Comparison of ENCODE assay signal across 8 cellular contexts in the genomic region with DNA sequence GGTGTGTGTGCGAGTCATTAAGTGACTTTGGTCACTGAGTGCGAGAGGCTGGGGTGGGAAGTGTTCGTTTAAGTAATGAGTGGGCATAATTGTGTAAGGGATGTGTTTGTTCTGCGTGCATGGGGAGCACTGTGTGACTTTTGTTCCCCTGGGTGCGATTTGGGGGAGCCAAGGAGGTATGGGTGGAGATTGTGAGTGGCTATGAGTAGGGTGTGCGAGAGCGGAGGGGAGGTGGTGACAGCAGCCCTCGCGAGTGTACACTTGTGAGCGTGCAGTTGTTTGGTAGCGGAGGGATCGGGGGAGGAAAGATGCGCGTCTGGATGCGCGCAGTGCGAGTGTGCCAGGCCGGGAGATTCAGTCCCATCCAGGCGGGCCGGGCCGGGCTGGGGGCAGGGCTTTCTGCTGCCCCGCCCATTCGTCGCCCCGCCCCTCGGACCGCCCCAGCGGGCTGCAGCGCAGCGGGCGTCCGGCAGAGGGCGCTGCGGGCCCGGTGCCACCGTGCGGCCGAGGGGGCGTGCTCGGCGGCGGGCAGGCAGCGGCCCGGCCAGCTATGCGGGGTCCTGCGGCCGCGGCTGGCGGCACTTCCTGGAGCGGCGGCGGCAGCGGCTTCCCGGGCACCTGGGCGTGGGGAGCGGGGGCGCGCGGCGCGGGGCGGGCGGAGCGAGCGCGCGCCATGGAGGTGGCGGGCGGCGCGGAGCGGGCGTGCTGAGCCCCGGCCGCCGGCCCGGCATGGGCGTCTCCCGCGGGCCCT. TPM values are rescaled to one million over a fixed set of nuclear protein-coding genes. Genes with fewer than 3 reads are reported as not detected.
DNase-seq lines count a peak whose midpoint lies in the region; ATAC-seq, FAIRE-seq and TF ChIP-seq lines count a peak whose summit lies in the region.

TSS of gene DGKZ (plus strand) at position 578 of the 751 bp plus-strand sequence. CDS start 197 bp downstream, outside the sequence.

- DNase-seq in D721Med (ENCODE audit: insufficient read length, low spot score): peak; percentile 76
- DNase-seq in GM20000 (ENCODE audit: low spot score): peak; percentile 97
- DNase-seq in HT1080 (ENCODE audit: low read depth): peak; percentile 68
- peak; percentile 62 for DNase-seq in RCC 7860 (ENCODE audit: low spot score)
- peak; percentile 91 for DNase-seq in activated T-helper 1 cell treated with anti-CD3 and anti-CD28 coated beads, Interleukin-12 subunit alpha, Interleukin-12 subunit beta, Interleukin-2, Interleukin-4 antibody, amounts not matched to agents 30 ng/mL and 10 ng/mL and 1 ng/mL, durations not matched to agents 14 hours and 24 hours and 36 hours (ENCODE audit: low spot score)
- peak; percentile 78 for DNase-seq in fibroblast of gingiva (ENCODE audit: low read depth)
- peak; percentile 85 to 100 (median 96) for DNase-seq in naive thymus-derived CD4-positive, alpha-beta T cell
- peak; percentile 89 for DNase-seq in stimulated activated naive B cell treated with anti-CD40 and anti-IgM and Interleukin-4, amounts not matched to agents 10 μg/mL and 1 μg/mL and 100 μg/mL, for 72 hours

- H3K4me1 ChIP-seq in naive thymus-derived CD4-positive, alpha-beta T cell (ENCODE audit: control insufficient read depth in 2 of 2, insufficient read depth in 2 of 2, low read length in 2 of 2): peaks cover 46 to 79% of the 10 kb centered on the region in 2 donors

- H3K4me3 ChIP-seq in naive thymus-derived CD4-positive, alpha-beta T cell (ENCODE audit: low read length): peak within 1 kb of the TSS; percentile 91

- intact Hi-C loops in activated T-helper 1 cell treated with anti-CD3 and anti-CD28 coated beads, Interleukin-12 subunit alpha, Interleukin-12 subunit beta, Interleukin-2, Interleukin-4 antibody, amounts not matched to agents 30 ng/mL and 10 ng/mL and 1 ng/mL, durations not matched to agents 14 hours and 24 hours and 36 hours (cut with micrococcal nuclease): loop anchor here (1.0 to 5.0 kb wide), 7 partner anchors 16 to 500 kb away; partner anchors contain the start of genes ARHGAP1, ATG13, CRY2 and HARBI1
- intact Hi-C loops in naive thymus-derived CD4-positive, alpha-beta T cell (cut with micrococcal nuclease): loop anchor here (1.0 to 10.0 kb wide), 19 partner anchors 16 to 1208 kb away; partner anchors contain the start of genes ARHGAP1 (in 2 of the 2), ATG13 (in 2 of the 2), HARBI1 (in 2 of the 2) and PHF21A (in 2 of the 2)

- H3K27me3 ChIP-seq in naive thymus-derived CD4-positive, alpha-beta T cell (ENCODE audit: control insufficient read depth in 2 of 2, insufficient read depth in 2 of 2, low read length in 2 of 2): no peaks in the 10 kb centered on the region

- peaks cover 0 to 14% (median 4%) of the 10 kb centered on the region in 3 experiments for H3K36me3 ChIP-seq in naive thymus-derived CD4-positive, alpha-beta T cell (ENCODE audit: control insufficient read depth in 2 of 3, insufficient read depth in 3 of 3, low read length in 3 of 3)

- peaks cover 3% of the 10 kb centered on the region for H3K27me3 Mint-ChIP-seq in activated T-helper 1 cell treated with anti-CD3 and anti-CD28 coated beads, Interleukin-12 subunit alpha, Interleukin-12 subunit beta, Interleukin-2, Interleukin-4 antibody, amounts not matched to agents 30 ng/mL and 10 ng/mL and 1 ng/mL, durations not matched to agents 14 hours and 24 hours and 36 hours (ENCODE audit: insufficient read depth)
- peaks cover 0 to 3% (median 0%) of the 10 kb centered on the region in 5 donors for H3K27me3 Mint-ChIP-seq in naive thymus-derived CD4-positive, alpha-beta T cell
- H3K27me3 Mint-ChIP-seq in stimulated activated naive B cell treated with anti-CD40 and anti-IgM and Interleukin-4, amounts not matched to agents 10 μg/mL and 1 μg/mL and 100 μg/mL, for 72 hours: peaks cover 3 to 6% of the 10 kb centered on the region in 2 donors

- peak within 1 kb of the TSS; percentile 83 for H3K27ac ChIP-seq in naive thymus-derived CD4-positive, alpha-beta T cell (ENCODE audit: low read depth, low read length)

- CTCF ChIA-PET in naive thymus-derived CD4-positive, alpha-beta T cell (lab: Charles Lee): interaction anchor here (1.4 to 16.7 kb wide), 3 partner anchors 14 to 31 kb away, joined by 6 to 302 read pairs (median 95); no protein-coding TSS in a partner anchor

- peaks cover 72% of the 10 kb centered on the region for H3K4me1 Mint-ChIP-seq in activated T-helper 1 cell treated with anti-CD3 and anti-CD28 coated beads, Interleukin-12 subunit alpha, Interleukin-12 subunit beta, Interleukin-2, Interleukin-4 antibody, amounts not matched to agents 30 ng/mL and 10 ng/mL and 1 ng/mL, durations not matched to agents 14 hours and 24 hours and 36 hours (ENCODE audit: low read depth)
- H3K4me1 Mint-ChIP-seq in naive thymus-derived CD4-positive, alpha-beta T cell: peaks cover 61 to 85% (median 75%) of the 10 kb centered on the region in 7 donors
- H3K4me1 Mint-ChIP-seq in stimulated activated naive B cell treated with anti-CD40 and anti-IgM and Interleukin-4, amounts not matched to agents 10 μg/mL and 1 μg/mL and 100 μg/mL, for 72 hours: peaks cover 41 to 54% of the 10 kb centered on the region in 2 donors

- H3K9me3 ChIP-seq in naive thymus-derived CD4-positive, alpha-beta T cell (ENCODE audit: control insufficient read depth in 2 of 3, low read length in 3 of 3): no peaks in the 10 kb centered on the region

- POLR2A ChIA-PET in naive thymus-derived CD4-positive, alpha-beta T cell (lab: Charles Lee): interaction anchor here (0.6 to 17.3 kb wide), 7 partner anchors 9 to 271 kb away, joined by 3 to 444 read pairs (median 3); partner anchors contain the start of genes ATG13 and MDK

- peak within 1 kb of the TSS; percentile 88 for H3K4me3 Mint-ChIP-seq in activated T-helper 1 cell treated with anti-CD3 and anti-CD28 coated beads, Interleukin-12 subunit alpha, Interleukin-12 subunit beta, Interleukin-2, Interleukin-4 antibody, amounts not matched to agents 30 ng/mL and 10 ng/mL and 1 ng/mL, durations not matched to agents 14 hours and 24 hours and 36 hours
- peak within 1 kb of the TSS; percentile 93 to 97 (median 95) for H3K4me3 Mint-ChIP-seq in naive thymus-derived CD4-positive, alpha-beta T cell
- H3K4me3 Mint-ChIP-seq in stimulated activated naive B cell treated with anti-CD40 and anti-IgM and Interleukin-4, amounts not matched to agents 10 μg/mL and 1 μg/mL and 100 μg/mL, for 72 hours: peak within 1 kb of the TSS; percentile 78 to 84

- TF ChIP-seq CTCF in D721Med (IDR thresholded peaks at IDR 0.05; ENCODE audit: insufficient read depth, missing control alignments) (peak; percentile 64), GM20000 (IDR thresholded peaks at IDR 0.05; ENCODE audit: extremely low read depth, missing control alignments) (peak; percentile 94)

- peak; percentile 92 for ATAC-seq in naive thymus-derived CD4-positive, alpha-beta T cell
- ATAC-seq in stimulated activated naive B cell treated with anti-CD40 and anti-IgM and Interleukin-4, amounts not matched to agents 10 μg/mL and 1 μg/mL and 100 μg/mL, for 72 hours (replicated peaks): peak; percentile 83 to 87

- peaks cover 7% of the 10 kb centered on the region for H3K36me3 Mint-ChIP-seq in activated T-helper 1 cell treated with anti-CD3 and anti-CD28 coated beads, Interleukin-12 subunit alpha, Interleukin-12 subunit beta, Interleukin-2, Interleukin-4 antibody, amounts not matched to agents 30 ng/mL and 10 ng/mL and 1 ng/mL, durations not matched to agents 14 hours and 24 hours and 36 hours (ENCODE audit: low read depth)
- peaks cover 0 to 14% (median 0%) of the 10 kb centered on the region in 5 donors for H3K36me3 Mint-ChIP-seq in naive thymus-derived CD4-positive, alpha-beta T cell
- no peaks in the 10 kb centered on the region for H3K36me3 Mint-ChIP-seq in stimulated activated naive B cell treated with anti-CD40 and anti-IgM and Interleukin-4, amounts not matched to agents 10 μg/mL and 1 μg/mL and 100 μg/mL, for 72 hours

- no peaks in the 10 kb centered on the region for H3K9me3 Mint-ChIP-seq in activated T-helper 1 cell treated with anti-CD3 and anti-CD28 coated beads, Interleukin-12 subunit alpha, Interleukin-12 subunit beta, Interleukin-2, Interleukin-4 antibody, amounts not matched to agents 30 ng/mL and 10 ng/mL and 1 ng/mL, durations not matched to agents 14 hours and 24 hours and 36 hours
- peaks cover 0 to 10% (median 0%) of the 10 kb centered on the region in 11 donors for H3K9me3 Mint-ChIP-seq in naive thymus-derived CD4-positive, alpha-beta T cell
- no peaks in the 10 kb centered on the region for H3K9me3 Mint-ChIP-seq in stimulated activated naive B cell treated with anti-CD40 and anti-IgM and Interleukin-4, amounts not matched to agents 10 μg/mL and 1 μg/mL and 100 μg/mL, for 72 hours

- peak within 1 kb of the TSS; percentile 89 for H3K27ac Mint-ChIP-seq in activated T-helper 1 cell treated with anti-CD3 and anti-CD28 coated beads, Interleukin-12 subunit alpha, Interleukin-12 subunit beta, Interleukin-2, Interleukin-4 antibody, amounts not matched to agents 30 ng/mL and 10 ng/mL and 1 ng/mL, durations not matched to agents 14 hours and 24 hours and 36 hours
- peak within 1 kb of the TSS; percentile 89 to 98 (median 94) for H3K27ac Mint-ChIP-seq in naive thymus-derived CD4-positive, alpha-beta T cell
- H3K27ac Mint-ChIP-seq in stimulated activated naive B cell treated with anti-CD40 and anti-IgM and Interleukin-4, amounts not matched to agents 10 μg/mL and 1 μg/mL and 100 μg/mL, for 72 hours: peak within 1 kb of the TSS; percentile 66

- FAIRE-seq in D721Med (lab: Jason Lieb, UNC) (no peak), RCC 7860 (lab: Jason Lieb, UNC) (no peak)

RNA-seq across cellular contexts. Expression of gene DGKZ, which starts in this region (rescaled TPM):
- 107 and 115 TPM in 2 replicates for total RNA-seq in HT1080 (2014; rRNA removed; shearing (Covaris generic))
- 54.7 and 59.2 TPM in 2 replicates for polyA plus RNA-seq in HT1080 (2015; cell fraction: cytosol; rRNA removed)
- 70.9 and 71.9 TPM in 2 replicates for polyA plus RNA-seq in HT1080 (2015; cell fraction: nucleus; rRNA removed)
- total RNA-seq in activated T-helper 1 cell treated with anti-CD3 and anti-CD28 coated beads, Interleukin-12 subunit alpha, Interleukin-12 subunit beta, Interleukin-2, Interleukin-4 antibody, amounts not matched to agents 30 ng/mL and 10 ng/mL and 1 ng/mL, durations not matched to agents 14 hours and 24 hours and 36 hours: 101 TPM in 2 replicates
- total RNA-seq in naive thymus-derived CD4-positive, alpha-beta T cell: 100 to 1,000 TPM; 146 to 291 (median 263) TPM
- polyA plus RNA-seq in naive thymus-derived CD4-positive, alpha-beta T cell: 10 to 100 TPM; 41.5 to 70.5 TPM

Comparison
In these comparisons a context has a peak if more than half of its experiments do, and no peak if none do; other contexts are left out.
1. Peak in every context shown above with its lines: DNase-seq, ATAC-seq, H3K4me3 ChIP-seq and H3K27ac ChIP-seq.